ENCODE assay signal across 8 cellular contexts in the genomic region with DNA sequence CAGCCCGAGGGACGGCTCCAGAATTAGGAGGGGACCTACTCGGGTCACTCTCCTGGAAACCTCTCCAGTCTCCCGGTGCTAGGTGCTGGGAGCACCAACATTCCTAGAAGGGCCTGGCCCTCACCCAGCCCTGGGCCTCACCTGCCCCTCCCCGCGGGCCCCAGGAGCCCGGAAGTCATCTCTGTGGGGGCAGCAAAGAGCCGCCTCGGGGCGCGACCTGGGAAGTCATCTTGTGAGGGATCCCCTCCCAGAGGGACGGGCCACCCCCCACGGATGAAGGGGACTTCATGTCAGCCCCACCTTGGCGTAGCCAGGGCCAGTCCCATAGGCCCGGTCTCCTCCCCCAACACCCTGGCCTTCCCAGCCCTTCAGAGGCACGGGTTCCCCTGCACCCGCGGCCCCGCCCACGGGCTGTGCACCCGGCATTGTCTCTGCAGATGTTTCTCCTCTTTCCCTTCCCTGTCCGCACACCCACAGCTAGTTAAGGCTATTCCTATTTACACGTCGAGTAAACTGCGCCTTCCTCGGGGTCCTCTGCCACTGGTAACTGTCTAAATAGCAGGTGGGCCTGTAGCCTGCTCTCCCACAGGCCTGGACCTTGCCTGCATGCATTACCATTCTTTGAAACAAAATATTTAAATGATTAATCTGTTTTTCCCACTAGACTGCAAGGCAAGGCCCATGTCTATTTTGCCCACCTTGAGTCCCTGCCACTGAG. TPM values are rescaled to one million over a fixed set of nuclear protein-coding genes. Genes with fewer than 3 reads are reported as not detected.
A peak's percentile ranks its signal among the peaks of the same experiment; 100 is the strongest.
DNase-seq lines count a peak whose midpoint lies in the region; ATAC-seq and TF ChIP-seq lines count a peak whose summit lies in the region.

No MANE protein-coding gene starts in this region.

- ATAC-seq in HG02571 (IDR thresholded peaks at IDR 0.05; ENCODE audit: unreplicated experiment), result peak; percentile 39

- peak overlapping the region; percentile 85 to 93 (median 88) for H3K27ac ChIP-seq in esophagus squamous epithelium

- TF ChIP-seq POLR2A in esophagus squamous epithelium (IDR thresholded peaks at IDR 0.05), result peak in 1 of 4 donors; percentile 21

- peaks cover 0 to 5% (median 0%) of the 10 kb centered on the region in 3 donors for H3K36me3 ChIP-seq in esophagus squamous epithelium

- no peaks in the 10 kb centered on the region for H3K9me3 ChIP-seq in esophagus squamous epithelium

- no peak for TF ChIP-seq CTCF in esophagus squamous epithelium (IDR thresholded peaks at IDR 0.05)
- TF ChIP-seq CTCF in nephron (IDR thresholded peaks at IDR 0.05; ENCODE audit: unreplicated experiment in 3 of 3), result no peak

- 12 to 17% methylated on average over 13 to 15 of the region's 26 CpGs for WGBS in esophagus squamous epithelium, 2 donors

- H3K4me1 Mint-ChIP-seq in nephron, result peaks cover 38% of the 10 kb centered on the region

- H3K36me3 Mint-ChIP-seq in nephron (ENCODE audit: low read depth), result peaks cover 11% of the 10 kb centered on the region

- no peaks in the 10 kb centered on the region for H3K9me3 Mint-ChIP-seq in nephron

- H3K4me1 ChIP-seq in esophagus squamous epithelium, result peaks cover 7 to 51% (median 9%) of the 10 kb centered on the region in 3 donors

- no peaks in the 10 kb centered on the region for H3K27me3 ChIP-seq in esophagus squamous epithelium

- DNase-seq in NCI-H2196 (lab: John Stamatoyannopoulos, UW; ENCODE audit: unreplicated experiment) (peak; percentile 5), NCI-H2196 treated with DMSO at 0.1 percent for 48 hours (lab: John Stamatoyannopoulos, UW; ENCODE audit: unreplicated experiment) (no peak), NAMALWA (ENCODE audit: low spot score) (peak; percentile 60), esophagus squamous epithelium (lab: John Stamatoyannopoulos, UW) (peak; percentile 13), NCI-H2029 (lab: John Stamatoyannopoulos, UW) (no peak)
- peak; percentile 50 for DNase-seq in activated CD8-positive, alpha-beta memory T cell treated with anti-CD3 and anti-CD28 coated beads, Interleukin-2, amount 50 U/mL, for 4 hours

- H3K27ac Mint-ChIP-seq in nephron, result peak overlapping the region; percentile 82 to 90 (median 86)

- intact Hi-C loops in esophagus squamous epithelium (cut with DNase I), result no loop called here

- peak overlapping the region; percentile 64 to 95 (median 94) for H3K4me3 ChIP-seq in esophagus squamous epithelium

- peak overlapping the region; percentile 90 to 91 (median 91) for H3K4me3 Mint-ChIP-seq in nephron

- no peaks in the 10 kb centered on the region for H3K27me3 Mint-ChIP-seq in nephron (ENCODE audit: low read depth)

RNA-seq across cellular contexts. Expression of gene RNASET2, which starts 0.9 kb away (rescaled TPM):
- 10 to 100 TPM; 29.1 to 56.7 (median 41.2) TPM for total RNA-seq in esophagus squamous epithelium

RNA-seq across cellular contexts. Expression of gene CEP43, which starts 42.0 kb away (rescaled TPM):
- total RNA-seq in esophagus squamous epithelium, result 10 to 100 TPM; 13.0 to 18.6 (median 13.3) TPM

Comparison
In these comparisons a context has a peak if more than half of its experiments do, and no peak if none do; other contexts are left out.
1. DNase-seq: peak in NCI-H2196 (single experiment), NAMALWA (single experiment), activated CD8-positive, alpha-beta memory T cell treated with anti-CD3 and anti-CD28 coated beads, Interleukin-2, amount 50 U/mL, for 4 hours (single experiment) and esophagus squamous epithelium (single experiment); none in NCI-H2196 treated with DMSO at 0.1 percent for 48 hours (single experiment) and NCI-H2029 (single experiment).